2 cellular contexts compared by ENCODE assay signal in the genomic region with DNA sequence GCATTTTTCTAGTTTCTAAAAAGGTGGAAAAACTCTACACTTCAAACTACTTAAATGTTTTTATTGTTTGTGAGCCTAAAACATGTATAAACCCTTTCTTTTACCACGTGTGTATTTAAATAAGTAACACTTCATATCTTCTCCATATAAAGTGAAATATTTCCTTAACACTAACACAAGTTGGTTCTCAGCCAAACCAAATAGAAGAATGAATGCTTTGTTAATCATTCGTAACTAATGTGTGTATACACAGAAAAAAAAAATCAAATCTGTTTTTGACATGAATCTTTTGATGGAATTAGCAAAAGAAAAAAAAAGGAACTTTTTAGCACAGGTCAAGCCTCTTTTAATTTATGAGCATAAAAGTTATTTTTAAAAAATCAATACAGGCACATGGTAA.
TF ChIP-seq lines count a peak whose summit lies in the region.

No MANE protein-coding gene starts in this region.

TF ChIP-seq in A549, 52 proteins besides CTCF, POLR2A, EP300 and RAD21 (continued from another document):
- TF ChIP-seq ELK1 (IDR thresholded peaks at IDR 0.05; ENCODE audit: low read depth, low read length): no peak

TF ChIP-seq in IMR-90, 13 proteins besides CTCF, POLR2A, EP300 and RAD21:
- TF ChIP-seq RCOR1 (IDR thresholded peaks at IDR 0.05; ENCODE audit: insufficient replicate concordance, low read length) (no peak), CHD1 (IDR thresholded peaks at IDR 0.05; ENCODE audit: low read depth, low read length) (no peak), FOS (IDR thresholded peaks at IDR 0.05; ENCODE audit: low read depth, low read length) (no peak), MXI1 (IDR thresholded peaks at IDR 0.05; ENCODE audit: borderline replicate concordance, low read depth, low read length) (no peak), MAZ (IDR thresholded peaks at IDR 0.05; ENCODE audit: borderline replicate concordance, low read depth, low read length) (no peak)
